In the genomic region with DNA sequence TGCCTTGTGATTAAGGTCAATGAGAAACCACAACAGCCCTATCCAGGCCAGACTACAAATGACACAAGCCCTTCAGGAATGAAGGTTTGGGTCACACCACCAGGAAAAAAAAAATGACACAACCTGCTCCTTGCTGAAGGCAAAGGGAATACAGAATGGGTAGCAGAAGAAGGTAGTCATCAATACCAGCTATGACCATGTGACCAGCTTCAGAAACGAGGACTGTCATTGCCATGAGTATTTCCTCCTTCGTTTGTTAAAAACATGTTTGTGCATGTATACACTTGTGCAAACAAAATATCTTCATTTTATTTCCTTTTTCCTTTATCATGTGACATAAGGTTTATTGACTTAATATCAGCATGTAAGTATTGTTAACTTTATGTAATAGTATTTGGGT, we compare ENCODE assay signal across 6 cellular contexts.
"Had no signal": no experiment of that assay in that cellular context is flagged by ENCODE, and none has a peak within 500 bp of the region (broad histone marks: within the 10 kb centered on the region; RNA-seq: fewer than 3 reads in every experiment).

No MANE protein-coding gene starts in this region.

- H3K27ac ChIP-seq: HL-60 had no signal

- ATAC-seq: GM23338, HepG2 had no signal

- DNase-seq: H9, HCEC 1CT, KBM-7 had no signal
